In genomic region chr9:21017092-21017491, GRCh38 we compare ENCODE assay signal across 1 cellular context.
TF ChIP-seq lines count a peak whose summit lies in the region.

No MANE protein-coding gene starts in this region.

TF ChIP-seq in IMR-90, 13 proteins besides CTCF, POLR2A, EP300 and RAD21 (continued from another document):
- 0 out of 2 replicates have a peak, but pooled peaks have one; percentile 11 for TF ChIP-seq BHLHE40 (IDR thresholded peaks at IDR 0.05; ENCODE audit: low read depth, low read length)
- no peak for TF ChIP-seq RCOR1 (IDR thresholded peaks at IDR 0.05; ENCODE audit: insufficient replicate concordance, low read length)
- no peak for TF ChIP-seq SMC3 (IDR thresholded peaks at IDR 0.05; ENCODE audit: low read depth, low read length)
